ENCODE assay signal across 8 cellular contexts in the genomic region with DNA sequence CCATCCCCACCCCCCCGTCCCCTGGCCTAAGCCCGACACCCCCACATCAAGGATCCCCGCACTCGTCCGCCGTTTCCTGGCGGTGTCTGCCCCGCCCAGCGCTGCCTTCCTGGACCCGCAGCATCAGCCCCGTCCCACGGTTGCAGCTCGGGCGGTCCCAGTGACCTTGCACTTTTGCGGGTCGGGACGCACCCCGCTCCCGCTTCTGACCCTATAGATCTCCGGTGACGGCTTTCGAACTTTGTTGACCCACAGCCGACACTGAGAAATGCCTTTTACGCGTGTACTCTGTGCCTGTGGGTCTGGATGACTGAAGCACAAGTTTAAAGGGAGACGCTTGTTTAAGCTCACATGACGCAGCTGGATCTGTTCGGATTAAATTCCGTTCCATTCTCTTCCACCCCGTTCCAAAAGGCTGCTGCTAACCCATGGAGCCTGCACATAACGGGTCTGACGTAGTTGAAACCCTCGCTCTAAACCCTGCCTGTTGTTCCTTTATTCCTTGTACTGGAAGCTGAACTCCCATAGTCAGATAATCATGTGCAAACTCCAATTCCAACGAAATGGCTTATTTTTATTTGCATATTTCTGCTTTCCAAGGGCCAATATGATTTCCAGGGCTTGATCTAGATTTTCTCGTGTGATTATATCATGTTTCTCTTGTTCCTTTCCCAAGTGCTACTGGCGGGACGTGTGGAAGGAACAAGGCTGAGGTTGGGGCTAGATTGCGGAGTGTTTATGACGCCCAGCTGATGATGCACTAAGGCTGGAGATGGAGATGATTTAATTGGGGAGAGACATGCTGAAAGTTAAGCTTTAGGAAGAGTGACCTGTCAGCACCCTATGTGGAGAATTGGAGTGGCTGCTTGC. TPM values are rescaled to one million over a fixed set of nuclear protein-coding genes. Genes with fewer than 3 reads are reported as not detected.
DNase-seq lines count a peak whose midpoint lies in the region; ATAC-seq, FAIRE-seq and TF ChIP-seq lines count a peak whose summit lies in the region.

No MANE protein-coding gene starts in this region.

- H3K27ac ChIP-seq in gastroesophageal sphincter (peak overlapping the region; percentile 93 to 97 (median 96)), neutrophil (peak overlapping the region; percentile 60)

- peaks cover 18% of the 10 kb centered on the region for H3K27me3 ChIP-seq in NT2/D1 (ENCODE audit: insufficient read depth, insufficient read length)
- H3K27me3 ChIP-seq in gastroesophageal sphincter, result no peaks in the 10 kb centered on the region
- H3K27me3 ChIP-seq in neutrophil, result peaks cover 11% of the 10 kb centered on the region

- 6 to 7% methylated on average over 13 to 15 of the region's 39 CpGs for WGBS in gastroesophageal sphincter (ENCODE audit: low coverage in 1 of 2), 2 donors

- no peak for TF ChIP-seq EP300 in gastroesophageal sphincter (IDR thresholded peaks at IDR 0.05)

- H3K36me3 ChIP-seq in NT2/D1 (ENCODE audit: insufficient read depth, insufficient read length, low read length) (peaks cover 19% of the 10 kb centered on the region), gastroesophageal sphincter (peaks cover 0 to 39% of the 10 kb centered on the region in 2 donors), neutrophil (peaks cover 7% of the 10 kb centered on the region)

- H3K4me1 ChIP-seq in NT2/D1 (ENCODE audit: insufficient read depth, insufficient read length) (no peaks in the 10 kb centered on the region), gastroesophageal sphincter (peaks cover 0 to 25% (median 9%) of the 10 kb centered on the region in 3 donors), neutrophil (ENCODE audit: control insufficient read depth in 1 of 2, insufficient read depth in 1 of 2, low read depth in 1 of 2, low read length in 1 of 2) (peaks cover 18 to 22% of the 10 kb centered on the region in 2 experiments)

- peaks cover 35% of the 10 kb centered on the region for H3K4me1 Mint-ChIP-seq in activated naive CD4-positive, alpha-beta T cell treated with anti-CD3 and anti-CD28 coated beads, Interleukin-2, amount 10 ng/mL, durations not matched to agents 7 days and 5 days

- H3K27ac Mint-ChIP-seq in activated naive CD4-positive, alpha-beta T cell treated with anti-CD3 and anti-CD28 coated beads, Interleukin-2, amount 10 ng/mL, durations not matched to agents 7 days and 5 days, result peak overlapping the region; percentile 82

- no peak for TF ChIP-seq POLR2A in gastroesophageal sphincter (IDR thresholded peaks at IDR 0.05)

- H3K9ac ChIP-seq in NT2/D1 (ENCODE audit: insufficient read length, low read depth), result peak overlapping the region; percentile 66

- FAIRE-seq in frontal cortex (lab: Jason Lieb, UNC), result no peak

- peak; percentile 37 for ATAC-seq in gastroesophageal sphincter

- H3K4me3 ChIP-seq in HFF-Myc (replicated peaks; ENCODE audit: low read depth, low read length) (peak overlapping the region; percentile 87), NT2/D1 (ENCODE audit: insufficient read length, low read depth) (peak overlapping the region; percentile 78), gastroesophageal sphincter (peak overlapping the region; percentile 88 to 93), neutrophil (ENCODE audit: low read depth in 1 of 2, low read length in 1 of 2) (peak overlapping the region; percentile 69 to 72)

- peaks cover 21% of the 10 kb centered on the region for H3K27me3 Mint-ChIP-seq in activated naive CD4-positive, alpha-beta T cell treated with anti-CD3 and anti-CD28 coated beads, Interleukin-2, amount 10 ng/mL, durations not matched to agents 7 days and 5 days

- no peaks in the 10 kb centered on the region for H3K9me3 Mint-ChIP-seq in activated naive CD4-positive, alpha-beta T cell treated with anti-CD3 and anti-CD28 coated beads, Interleukin-2, amount 10 ng/mL, durations not matched to agents 7 days and 5 days

- peaks cover 15% of the 10 kb centered on the region for H3K36me3 Mint-ChIP-seq in activated naive CD4-positive, alpha-beta T cell treated with anti-CD3 and anti-CD28 coated beads, Interleukin-2, amount 10 ng/mL, durations not matched to agents 7 days and 5 days

- no peak for TF ChIP-seq CTCF in HFF-Myc (IDR thresholded peaks at IDR 0.05; ENCODE audit: low read depth, low read length, missing control alignments)
- no peak for TF ChIP-seq CTCF in gastroesophageal sphincter (IDR thresholded peaks at IDR 0.05)
- no peak for TF ChIP-seq CTCF in neutrophil (IDR thresholded peaks at IDR 0.05)

- DNase-seq in EL (peak; percentile 53), HFF-Myc (ENCODE audit: extremely low read depth, low read depth) (no peak), NT2/D1 (ENCODE audit: low read depth, low spot score) (no peak), GF-D8 (lab: John Stamatoyannopoulos, UW) (no peak), frontal cortex (ENCODE audit: low spot score in 2 of 2) (no peak)
- peak; percentile 63 for DNase-seq in activated naive CD4-positive, alpha-beta T cell treated with anti-CD3 and anti-CD28 coated beads, Interleukin-2, amount 10 ng/mL, durations not matched to agents 7 days and 5 days

- CTCF ChIA-PET in activated naive CD4-positive, alpha-beta T cell treated with anti-CD3 and anti-CD28 coated beads, Interleukin-2, amount 10 ng/mL, durations not matched to agents 7 days and 5 days (lab: Charles Lee), result interaction anchor here (0.8 to 1.9 kb wide), 5 partner anchors 9 to 38 kb away, joined by 3 to 9 read pairs (median 5); no protein-coding TSS in a partner anchor

- no peaks in the 10 kb centered on the region for H3K9me3 ChIP-seq in NT2/D1 (ENCODE audit: insufficient read depth, low read length)
- no peaks in the 10 kb centered on the region for H3K9me3 ChIP-seq in gastroesophageal sphincter
- no peaks in the 10 kb centered on the region for H3K9me3 ChIP-seq in neutrophil

- peak overlapping the region; percentile 87 for H3K4me3 Mint-ChIP-seq in activated naive CD4-positive, alpha-beta T cell treated with anti-CD3 and anti-CD28 coated beads, Interleukin-2, amount 10 ng/mL, durations not matched to agents 7 days and 5 days

RNA-seq across cellular contexts. Expression of a gene that starts 0.8 kb away (rescaled TPM):
- total RNA-seq in gastroesophageal sphincter (10 to 100 TPM; 34.5 to 66.5 (median 51.2) TPM), frontal cortex (22.8 TPM)

RNA-seq across cellular contexts. Expression of a gene that starts 29.6 kb away (rescaled TPM):
- total RNA-seq in gastroesophageal sphincter, result 10 to 100 TPM; 21.9 to 69.1 (median 38.8) TPM
- 46.5 TPM for total RNA-seq in frontal cortex

RNA-seq across cellular contexts. Expression of a gene that starts 51.5 kb away (rescaled TPM):
- total RNA-seq in gastroesophageal sphincter, result not detected
- total RNA-seq in frontal cortex, result not detected

RNA-seq across cellular contexts. Expression of a gene that starts 54.6 kb away (rescaled TPM):
- total RNA-seq in gastroesophageal sphincter, result 1 to 10 TPM in 2 of 4 donors, not detected in 2; 1.0 to 2.7 TPM
- not detected for total RNA-seq in frontal cortex

RNA-seq across cellular contexts. Expression of a gene that starts 56.6 kb away (rescaled TPM):
- total RNA-seq in gastroesophageal sphincter, result 1 to 10 TPM; 1.9 to 6.4 (median 4.1) TPM
- 18.3 TPM for total RNA-seq in frontal cortex

Comparison
In these comparisons a context has a peak if more than half of its experiments do, and no peak if none do; other contexts are left out.
1. DNase-seq: peak in EL (single experiment) and activated naive CD4-positive, alpha-beta T cell treated with anti-CD3 and anti-CD28 coated beads, Interleukin-2, amount 10 ng/mL, durations not matched to agents 7 days and 5 days (single experiment); none in HFF-Myc (single experiment), NT2/D1 (single experiment), GF-D8 (single experiment) and frontal cortex (0 of 2).
2. Peak in every context shown above with its lines, with median percentiles within 50 percentile points of each other: H3K4me3 ChIP-seq.